Comparison of ENCODE assay signal across 25 cellular contexts in genomic region chr1:232318143-232318542, GRCh38.
"Had no signal": no experiment of that assay in that cellular context is flagged by ENCODE, and none has a peak within 500 bp of the region (broad histone marks: within the 10 kb centered on the region; RNA-seq: fewer than 3 reads in every experiment).

No MANE protein-coding gene starts in this region.

- H3K36me3 ChIP-seq: adrenal gland, gastroesophageal sphincter had no signal

- H3K27me3 ChIP-seq: adrenal gland, body of pancreas, dorsolateral prefrontal cortex, gastroesophageal sphincter had no signal

- H3K9me3 ChIP-seq: adrenal gland, body of pancreas had no signal

- H3K4me3 ChIP-seq: adrenal gland, body of pancreas, coronary artery, dorsolateral prefrontal cortex, gastroesophageal sphincter had no signal

- H3K4me1 ChIP-seq: adrenal gland, body of pancreas, foreskin keratinocyte had no signal

- H3K27ac ChIP-seq: adrenal gland, body of pancreas, coronary artery, dorsolateral prefrontal cortex, foreskin keratinocyte, gastroesophageal sphincter had no signal

- DNase-seq: activated CD4-positive, alpha-beta memory T cell treated with anti-CD3 and anti-CD28 coated beads for 36 hours; activated CD4-positive, alpha-beta T cell treated with anti-CD3 and anti-CD28 coated beads for 36 hours; activated CD4-positive, alpha-beta T cell treated with anti-CD3 and anti-CD28 coated beads, Interleukin-2, amount 10 ng/mL, durations not matched to agents 24 days and 14 days; activated CD4-positive, CD25-positive, alpha-beta regulatory T cell; activated CD4-positive, CD25-positive, alpha-beta regulatory T cell treated with anti-CD3 and anti-CD28 coated beads, Interleukin-2, amount 50 U/mL, for 72 hours; activated CD8-positive, alpha-beta memory T cell treated with anti-CD3 and anti-CD28 coated beads, Interleukin-2, amount 10 ng/mL, durations not matched to agents 7 days and 5 days; activated CD8-positive, alpha-beta memory T cell treated with anti-CD3 and anti-CD28 coated beads, Interleukin-2, amount 50 U/mL, for 4 hours; activated CD8-positive, alpha-beta T cell treated with anti-CD3 and anti-CD28 coated beads, Interleukin-2, amount 10 ng/mL, durations not matched to agents 7 days and 5 days; activated effector memory CD4-positive, alpha-beta T cell treated with anti-CD3 and anti-CD28 coated beads, Interleukin-2, amount 50 U/mL, for 16 hours; activated naive CD4-positive, alpha-beta T cell treated with anti-CD3 and anti-CD28 coated beads for 36 hours; activated naive CD8-positive, alpha-beta T cell treated with anti-CD3 and anti-CD28 coated beads for 36 hours; activated naive CD8-positive, alpha-beta T cell treated with anti-CD3 and anti-CD28 coated beads, Interleukin-2, amount 50 U/mL, for 24 hours; activated T-cell treated with anti-CD3 and anti-CD28 coated beads, Interleukin-2, amount 50 U/mL, for 1 hour; activated T-cell treated with anti-CD3 and anti-CD28 coated beads, Interleukin-2, amount 50 U/mL, for 48 hours; adrenal gland; amygdala; aorta; body of pancreas; dorsolateral prefrontal cortex; effector memory CD4-positive, alpha-beta T cell; erythroblast; foreskin keratinocyte; T-helper 2 cell had no signal

- ATAC-seq: activated CD4-positive, alpha-beta T cell treated with anti-CD3 and anti-CD28 coated beads for 36 hours; activated CD8-positive, alpha-beta memory T cell treated with anti-CD3 and anti-CD28 coated beads, Interleukin-2, amount 10 ng/mL, durations not matched to agents 7 days and 5 days; activated CD8-positive, alpha-beta T cell treated with anti-CD3 and anti-CD28 coated beads, Interleukin-2, amount 10 ng/mL, durations not matched to agents 7 days and 5 days; activated naive CD8-positive, alpha-beta T cell treated with anti-CD3 and anti-CD28 coated beads, Interleukin-2, amount 50 U/mL, for 24 hours; body of pancreas; gastroesophageal sphincter had no signal
